26 cellular contexts compared by ENCODE assay signal in the genomic region with DNA sequence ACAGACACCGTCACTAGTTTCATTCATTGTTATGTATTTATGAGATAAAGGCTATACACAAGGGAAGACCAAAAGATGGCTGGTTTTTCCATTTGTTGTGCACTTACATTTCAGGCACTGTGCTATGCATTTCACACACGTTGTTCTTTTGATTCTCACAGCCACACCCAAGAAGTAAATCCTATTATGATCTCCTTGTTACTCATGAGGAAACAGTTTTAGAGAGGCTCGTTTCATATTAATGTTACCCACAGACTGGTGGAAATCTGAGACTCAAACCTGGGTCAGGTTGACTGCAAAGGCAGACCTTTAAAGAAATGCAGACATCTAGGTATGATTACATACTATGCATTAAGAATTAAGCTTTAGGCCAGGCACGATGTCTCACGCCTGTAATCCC. TPM values are rescaled to one million over a fixed set of nuclear protein-coding genes. Genes with fewer than 3 reads are reported as not detected.
DNase-seq lines count a peak whose midpoint lies in the region; ATAC-seq and TF ChIP-seq lines count a peak whose summit lies in the region.
"Had no signal": no experiment of that assay in that cellular context is flagged by ENCODE, and none has a peak within 500 bp of the region (broad histone marks: within the 10 kb centered on the region; RNA-seq: fewer than 3 reads in every experiment).

No MANE protein-coding gene starts in this region.

- H2AFZ ChIP-seq in mammary epithelial cell (ENCODE audit: low read depth, low read length): no peak overlapping the region

- no peaks in the 10 kb centered on the region for H3K9me3 Mint-ChIP-seq in MCF 10A (ENCODE audit: unreplicated experiment)
- H3K9me3 Mint-ChIP-seq in WTC11: no peaks in the 10 kb centered on the region
- H3K9me3 Mint-ChIP-seq: activated naive CD4-positive, alpha-beta T cell treated with anti-CD3 and anti-CD28 coated beads, Interleukin-2, amount 50 U/mL, for 72 hours; activated T-helper 1 cell treated with anti-CD3 and anti-CD28 coated beads, Interleukin-12 subunit alpha, Interleukin-12 subunit beta, Interleukin-2, Interleukin-4 antibody, amounts not matched to agents 30 ng/mL and 10 ng/mL and 1 ng/mL, durations not matched to agents 14 hours and 24 hours and 36 hours; mesothelial cell of epicardium; neural crest cell; stimulated activated effector memory CD8-positive, alpha-beta T cell treated with anti-CD3 and anti-CD28 coated beads, Interleukin-12 subunit alpha, Interleukin-12 subunit beta, amount 100 ng/mL, for 72 hours had no signal

- H3K79me2 ChIP-seq in mammary epithelial cell (ENCODE audit: insufficient read depth, low read length): no peaks in the 10 kb centered on the region

- ATAC-seq in HG03135 (IDR thresholded peaks at IDR 0.05; ENCODE audit: unreplicated experiment) (no peak), HG03095 (IDR thresholded peaks at IDR 0.05; ENCODE audit: unreplicated experiment) (no peak), WTC11 (no peak)
- ATAC-seq: activated CD4-positive, alpha-beta T cell treated with anti-CD3 and anti-CD28 coated beads for 36 hours; activated naive CD4-positive, alpha-beta T cell treated with anti-CD3 and anti-CD28 coated beads, Interleukin-2, amount 50 U/mL, for 72 hours; left cardiac atrium; stimulated activated effector memory CD8-positive, alpha-beta T cell treated with anti-CD3 and anti-CD28 coated beads, Interleukin-12 subunit alpha, Interleukin-12 subunit beta, amount 100 ng/mL, for 72 hours had no signal

- H3K27ac ChIP-seq in mammary epithelial cell (ENCODE audit: insufficient read depth, low read depth, low read length) (no peak overlapping the region), colonic mucosa (peak overlapping the region; percentile 75), mucosa of rectum (ENCODE audit: low read depth in 2 of 2, low read length in 2 of 2) (peak overlapping the region; percentile 63 to 75)
- H3K27ac ChIP-seq: thoracic aorta had no signal

- DNase-seq in mammary epithelial cell (peak; percentile 19), MCF 10A (ENCODE audit: unreplicated experiment) (no peak), colonic mucosa (no peak), glomerular visceral epithelial cell (ENCODE audit: extremely low spot score) (no peak), WTC11 (ENCODE audit: low spot score) (no peak)
- DNase-seq: activated CD4-positive, alpha-beta T cell treated with anti-CD3 and anti-CD28 coated beads for 36 hours; BE2C; Calu3; cerebellar nuclear complex; effector CD8-positive, alpha-beta T cell; glutamatergic neuron; left cardiac atrium; NCI-H1105; NCI-H446; SHP77 treated with DMSO at 0.1 percent for 48 hours; stimulated activated CD4-positive, alpha-beta T cell treated with anti-CD3 and anti-CD28 coated beads, Interleukin-1b, Interleukin-23, amount 100 ng/mL, for 48 hours had no signal

- no peak overlapping the region for H3K4me2 ChIP-seq in mammary epithelial cell (ENCODE audit: insufficient read depth, low read depth, low read length)

- H3K4me1 Mint-ChIP-seq in MCF 10A (ENCODE audit: insufficient read depth, unreplicated experiment): peaks cover 14% of the 10 kb centered on the region
- H3K4me1 Mint-ChIP-seq in WTC11: peaks cover 13% of the 10 kb centered on the region

- H3K4me3 ChIP-seq in mammary epithelial cell (replicated peaks in 1 of 3; ENCODE audit: insufficient read depth in 1 of 3, low read depth in 2 of 3, low read length in 3 of 3): no peak overlapping the region
- no peak overlapping the region for H3K4me3 ChIP-seq in colonic mucosa
- H3K4me3 ChIP-seq in mucosa of rectum (ENCODE audit: low read length in 2 of 2): no peak overlapping the region
- H3K4me3 ChIP-seq: prostate gland, thoracic aorta had no signal

- WGBS in mammary epithelial cell (ENCODE audit: low coverage, missing lambda C conversion rate): 86% methylated on average over 5 of the region's 5 CpGs

- no peak overlapping the region for H3K9ac ChIP-seq in mammary epithelial cell (ENCODE audit: insufficient read depth, low read length)
- no peak overlapping the region for H3K9ac ChIP-seq in colonic mucosa (ENCODE audit: low read depth in 2 of 2, low read length in 2 of 2)
- H3K9ac ChIP-seq in mucosa of rectum (ENCODE audit: low read depth in 1 of 2, low read length in 2 of 2): no peak overlapping the region

- no peak overlapping the region for H3K4me3 Mint-ChIP-seq in MCF 10A (ENCODE audit: unreplicated experiment)
- H3K4me3 Mint-ChIP-seq in WTC11: no peak overlapping the region
- H3K4me3 Mint-ChIP-seq: activated CD4-positive, alpha-beta T cell treated with anti-CD3 and anti-CD28 coated beads for 36 hours; activated T-helper 1 cell treated with anti-CD3 and anti-CD28 coated beads, Interleukin-12 subunit alpha, Interleukin-12 subunit beta, Interleukin-2, Interleukin-4 antibody, amounts not matched to agents 30 ng/mL and 10 ng/mL and 1 ng/mL, durations not matched to agents 14 hours and 24 hours and 36 hours; mesothelial cell of epicardium; neural crest cell; stimulated activated effector memory CD8-positive, alpha-beta T cell treated with anti-CD3 and anti-CD28 coated beads, Interleukin-12 subunit alpha, Interleukin-12 subunit beta, amount 100 ng/mL, for 72 hours had no signal

- BruUV-seq in mammary epithelial cell (replicated peaks; lab: Mats Ljungman, UMichigan) (no TSS peak), MCF 10A (replicated peaks; lab: Mats Ljungman, UMichigan) (no TSS peak)

- CTCF ChIA-PET in mammary epithelial cell (lab: Charles Lee; ENCODE audit: low non-redundant PET): no interaction called here
- CTCF ChIA-PET in MCF 10A (lab: Yijun Ruan, JAX): interaction anchor here (0.6 to 9.7 kb wide), 5 partner anchors 122 to 252 kb away, joined by 3 to 216 read pairs (median 4); no protein-coding TSS in a partner anchor
- CTCF ChIA-PET in WTC11 (lab: Charles Lee): interaction anchor here (0.7 to 1.2 kb wide), 3 partner anchors 37 to 255 kb away, joined by 3 to 5 read pairs (median 4); no protein-coding TSS in a partner anchor

- H3K27me3 Mint-ChIP-seq in MCF 10A (ENCODE audit: insufficient read depth, unreplicated experiment) (no peaks in the 10 kb centered on the region), WTC11 (ENCODE audit: low read depth) (no peaks in the 10 kb centered on the region)
- H3K27me3 Mint-ChIP-seq: activated CD4-positive, alpha-beta T cell treated with anti-CD3 and anti-CD28 coated beads for 36 hours had no signal

- no peaks in the 10 kb centered on the region for H3K36me3 ChIP-seq in mammary epithelial cell (ENCODE audit: insufficient read depth, low read length)
- H3K36me3 ChIP-seq in colonic mucosa: no peaks in the 10 kb centered on the region
- no peaks in the 10 kb centered on the region for H3K36me3 ChIP-seq in mucosa of rectum (ENCODE audit: control insufficient read depth in 2 of 2, insufficient read depth in 2 of 2, low read length in 2 of 2)
- H3K36me3 ChIP-seq: BE2C, prostate gland, thoracic aorta had no signal

- no peaks in the 10 kb centered on the region for H3K4me1 ChIP-seq in mammary epithelial cell (ENCODE audit: insufficient read depth, low read length)
- H3K4me1 ChIP-seq in colonic mucosa: peaks cover 11% of the 10 kb centered on the region
- H3K4me1 ChIP-seq in mucosa of rectum (ENCODE audit: control insufficient read depth in 2 of 2, insufficient read depth in 2 of 2, low read length in 2 of 2): peaks cover 19 to 35% of the 10 kb centered on the region in 2 donors

- H3K27ac Mint-ChIP-seq in MCF 10A (ENCODE audit: low read depth, unreplicated experiment) (no peak overlapping the region), WTC11 (no peak overlapping the region)
- H3K27ac Mint-ChIP-seq: activated CD4-positive, alpha-beta T cell treated with anti-CD3 and anti-CD28 coated beads for 36 hours; activated T-helper 1 cell treated with anti-CD3 and anti-CD28 coated beads, Interleukin-12 subunit alpha, Interleukin-12 subunit beta, Interleukin-2, Interleukin-4 antibody, amounts not matched to agents 30 ng/mL and 10 ng/mL and 1 ng/mL, durations not matched to agents 14 hours and 24 hours and 36 hours had no signal

- H3K36me3 Mint-ChIP-seq in MCF 10A (ENCODE audit: insufficient read depth, unreplicated experiment) (no peaks in the 10 kb centered on the region), WTC11 (no peaks in the 10 kb centered on the region)

- H4K20me1 ChIP-seq in mammary epithelial cell (ENCODE audit: insufficient read depth, low read length): no peaks in the 10 kb centered on the region

- in situ Hi-C loops in mammary epithelial cell (cut with MboI; ENCODE audit: low sequenced_read_pairs in 2 of 2): loop anchor here in 1 of 2 donors (10.0 kb wide), 1 partner anchor 210 kb away; no protein-coding TSS in a partner anchor

- H3K9me3 ChIP-seq in mammary epithelial cell (replicated peaks; ENCODE audit: insufficient read depth, low read length) (no peaks in the 10 kb centered on the region), colonic mucosa (no peaks in the 10 kb centered on the region), mucosa of rectum (ENCODE audit: control insufficient read depth in 2 of 2, low read length in 2 of 2) (no peaks in the 10 kb centered on the region)
- H3K9me3 ChIP-seq: BE2C, prostate gland, thoracic aorta had no signal

- dilution Hi-C loops in mammary epithelial cell (cut with HindIII; ENCODE audit: low sequenced_read_pairs): no loop called here

- TF ChIP-seq CTCF in mammary epithelial cell (conservative IDR thresholded peaks at IDR 0.05 in 1 of 2, IDR thresholded peaks at IDR 0.05 in 1 of 2; ENCODE audit: extremely low read depth in 1 of 2, insufficient read depth in 1 of 2, low read depth in 1 of 2, low read length in 2 of 2) (no peak), MCF 10A (IDR thresholded peaks at IDR 0.05; ENCODE audit: unreplicated experiment) (no peak), colonic mucosa (IDR thresholded peaks at IDR 0.05) (no peak), WTC11 (IDR thresholded peaks at IDR 0.05) (no peak)

- H3K27me3 ChIP-seq in mammary epithelial cell (ENCODE audit: insufficient read depth, low read length) (no peaks in the 10 kb centered on the region), colonic mucosa (no peaks in the 10 kb centered on the region), mucosa of rectum (ENCODE audit: control insufficient read depth in 2 of 2, insufficient read depth in 2 of 2, low read length in 2 of 2) (no peaks in the 10 kb centered on the region)
- H3K27me3 ChIP-seq: BE2C had no signal

- intact Hi-C loops in mammary epithelial cell (cut with micrococcal nuclease): loop anchor here (5.0 kb wide), 2 partner anchors 128 to 292 kb away; no protein-coding TSS in a partner anchor
- intact Hi-C loops in MCF 10A (cut with micrococcal nuclease): no loop called here
- intact Hi-C loops in colonic mucosa (cut with DNase I): loop anchor here (5.0 kb wide), 1 partner anchor 218 kb away; no protein-coding TSS in a partner anchor

- POLR2A ChIA-PET in MCF 10A (lab: Yijun Ruan, JAX) (interaction anchor here (0.5 to 4.8 kb wide), 6 partner anchors 12 to 250 kb away, joined by 3 to 27 read pairs (median 3); no protein-coding TSS in a partner anchor), WTC11 (lab: Charles Lee) (no interaction called here)

TF ChIP-seq in WTC11, 78 proteins besides CTCF, POLR2A, EP300 and RAD21 (continues in another document):
- TF ChIP-seq GABPB1 (CRISPR knock-in tag; IDR thresholded peaks at IDR 0.05) (no peak), TCF7 (CRISPR knock-in tag; IDR thresholded peaks at IDR 0.05; ENCODE audit: low read depth) (no peak)

RNA-seq across cellular contexts. Expression of a gene that starts 34.9 kb away (rescaled TPM):
- total RNA-seq in mammary epithelial cell (1 to 10 TPM; 1.0 to 2.0 TPM), MCF 10A (2022) (2.3 and 3.3 TPM in 2 replicates), colonic mucosa (1 to 10 TPM; 4.0 to 9.1 TPM), WTC11 (2021) (4.1 to 6.6 TPM (median 4.4 TPM) in 3 replicates)
- 2.9 TPM for polyA plus RNA-seq in mammary epithelial cell
- 18.8 TPM for polyA minus RNA-seq in mammary epithelial cell
